ENCODE assay signal across 24 cellular contexts in genomic region chr2:24836206-24836605, GRCh38.
"Had no signal": no experiment of that assay in that cellular context is flagged by ENCODE, and none has a peak within 500 bp of the region (broad histone marks: within the 10 kb centered on the region; RNA-seq: fewer than 3 reads in every experiment).

No MANE protein-coding gene starts in this region.

- H3K4me3 Mint-ChIP-seq: IgD-negative memory B cell had no signal

- H3K27me3 Mint-ChIP-seq: IgD-negative memory B cell had no signal

- H3K4me1 Mint-ChIP-seq: IgD-negative memory B cell had no signal

- H3K9me3 Mint-ChIP-seq: IgD-negative memory B cell had no signal

- H3K9me3 ChIP-seq: SJSA1 had no signal

- DNase-seq: Kasumi-1, MM.1S, MV-4-11, NCI-H1048, NCI-H1105, NCI-H1417, NCI-H1436 treated with DMSO at 0.1 percent for 48 hours, NCI-H1694, NCI-H187 treated with DMSO at 0.1 percent for 48 hours, NCI-H2029 treated with DMSO at 0.1 percent for 48 hours, NCI-H2171 treated with DMSO at 0.1 percent for 48 hours, NCI-H345, NCI-H446 treated with DMSO at 0.1 percent for 48 hours, NCI-H524, NCI-H526 treated with DMSO at 0.1 percent for 48 hours, NCI-H748 treated with DMSO at 0.1 percent for 48 hours, RPMI8226, SIG-M5 had no signal

- H3K4me2 ChIP-seq: KMS-11 had no signal

- H3K27me3 ChIP-seq: SJSA1 had no signal

- H3K27ac ChIP-seq: HL-60, KMS-11, SJSA1, SK-N-MC had no signal

- H3K4me3 ChIP-seq: K562, SJSA1, SK-N-MC had no signal
